In genomic region chr18:59514193-59514592, GRCh38 we compare ENCODE assay signal across 9 cellular contexts.
A peak's percentile ranks its signal among the peaks of the same experiment; 100 is the strongest.
DNase-seq lines count a peak whose midpoint lies in the region; ATAC-seq lines count a peak whose summit lies in the region.
"Had no signal": no experiment of that assay in that cellular context is flagged by ENCODE, and none has a peak within 500 bp of the region (broad histone marks: within the 10 kb centered on the region; RNA-seq: fewer than 3 reads in every experiment).

No MANE protein-coding gene starts in this region.

- H3K27ac Mint-ChIP-seq in naive thymus-derived CD8-positive, alpha-beta T cell, result no peak overlapping the region

- no peaks in the 10 kb centered on the region for H3K9me3 ChIP-seq in mesodermal cell (ENCODE audit: control insufficient read depth, low read length)

- WGBS in mesodermal cell (ENCODE audit: insufficient coverage in 2 of 2), 2 experiments, result 74 to 75% methylated on average over 10 of the region's 14 CpGs

- H3K4me3 Mint-ChIP-seq in naive thymus-derived CD8-positive, alpha-beta T cell, result no peak overlapping the region

- peak; percentile 60 for DNase-seq in NCI-H2171 (lab: John Stamatoyannopoulos, UW)
- peak; percentile 86 for DNase-seq in fibroblast of gingiva (ENCODE audit: low read depth)
- DNase-seq in ureter (ENCODE audit: low spot score), result peak; percentile 67
- DNase-seq in naive thymus-derived CD8-positive, alpha-beta T cell, result no peak
- DNase-seq: NCI-H146 had no signal

- POLR2A ChIA-PET in naive thymus-derived CD8-positive, alpha-beta T cell (lab: Charles Lee), result no interaction called here

- H3K36me3 ChIP-seq in mesodermal cell (ENCODE audit: control insufficient read depth, insufficient read depth, low read length), result no peaks in the 10 kb centered on the region

- H3K36me3 Mint-ChIP-seq in naive thymus-derived CD8-positive, alpha-beta T cell, result peaks cover 0 to 5% (median 0%) of the 10 kb centered on the region in 3 donors

- peaks cover 10 to 53% (median 25%) of the 10 kb centered on the region in 5 donors for H3K27me3 Mint-ChIP-seq in naive thymus-derived CD8-positive, alpha-beta T cell

- H3K27ac ChIP-seq in mesodermal cell (ENCODE audit: low read depth, low read length, severe bottlenecking), result peak overlapping the region; percentile 76

- no peak overlapping the region for H3K4me3 ChIP-seq in mesodermal cell (ENCODE audit: extremely low read depth, insufficient read depth, low read length, poor library complexity, severe bottlenecking)
- H3K4me3 ChIP-seq: GM12878 had no signal

- no peak for ATAC-seq in naive thymus-derived CD8-positive, alpha-beta T cell
- ATAC-seq in GM18870 (IDR thresholded peaks at IDR 0.05; ENCODE audit: unreplicated experiment) (no peak), GM18868 (IDR thresholded peaks at IDR 0.05; ENCODE audit: unreplicated experiment) (no peak)
- ATAC-seq: GM12878 had no signal

- H3K9me3 Mint-ChIP-seq in naive thymus-derived CD8-positive, alpha-beta T cell, result peaks cover 0 to 6% (median 0%) of the 10 kb centered on the region in 9 donors

- peaks cover 27% of the 10 kb centered on the region for H3K4me1 ChIP-seq in mesodermal cell (ENCODE audit: control insufficient read depth, insufficient read depth, low read length, poor library complexity, severe bottlenecking)

- no peaks in the 10 kb centered on the region for H3K4me1 Mint-ChIP-seq in naive thymus-derived CD8-positive, alpha-beta T cell

Comparison
In these comparisons a context has a peak if more than half of its experiments do, and no peak if none do; other contexts are left out.
1. DNase-seq: peak in NCI-H2171 (single experiment), fibroblast of gingiva (single experiment) and ureter (single experiment); none in naive thymus-derived CD8-positive, alpha-beta T cell (0 of 10).